In the genomic region with DNA sequence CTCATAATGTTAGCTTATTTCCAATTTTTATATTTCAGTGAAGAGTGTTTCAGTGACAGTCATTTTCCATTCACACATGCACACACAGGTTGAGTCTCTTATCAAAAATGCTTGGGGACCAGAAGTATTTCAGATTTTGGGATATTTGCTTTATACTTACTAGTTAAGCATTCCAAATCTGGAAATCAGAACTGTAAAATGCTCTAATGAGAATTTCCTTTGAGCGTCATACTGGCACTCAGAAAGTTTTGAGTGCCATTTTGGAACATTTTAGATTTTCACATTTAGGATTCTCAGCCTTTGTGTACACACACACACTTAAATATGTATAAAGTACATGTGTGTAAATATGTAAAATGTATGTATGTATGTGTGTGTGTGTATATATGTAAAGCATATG, we compare ENCODE assay signal across 26 cellular contexts.
DNase-seq lines count a peak whose midpoint lies in the region; ATAC-seq and TF ChIP-seq lines count a peak whose summit lies in the region.
"Had no signal": no experiment of that assay in that cellular context is flagged by ENCODE, and none has a peak within 500 bp of the region (broad histone marks: within the 10 kb centered on the region; RNA-seq: fewer than 3 reads in every experiment).

No MANE protein-coding gene starts in this region.

- no peak for DNase-seq in activated naive CD4-positive, alpha-beta T cell treated with anti-CD3 and anti-CD28 coated beads, Interleukin-2, amount 10 ng/mL, durations not matched to agents 7 days and 5 days
- no peak for DNase-seq in activated naive CD4-positive, alpha-beta T cell treated with anti-CD3 and anti-CD28 coated beads, Interleukin-2, amount 50 U/mL, for 16 hours
- no peak for DNase-seq in HFFc6
- DNase-seq in osteocyte (ENCODE audit: extremely low spot score, unreplicated experiment): no peak
- no peak for DNase-seq in ecto neural progenitor cell (ENCODE audit: low spot score)
- DNase-seq in glomerular visceral epithelial cell (ENCODE audit: extremely low spot score): no peak
- DNase-seq: ACHN; activated CD4-positive, alpha-beta T cell treated with anti-CD3 and anti-CD28 coated beads, Interleukin-2, amount 50 U/mL, for 48 hours; activated CD4-positive, CD25-positive, alpha-beta regulatory T cell; activated T-cell treated with anti-CD3 and anti-CD28 coated beads, Interleukin-2, amount 50 U/mL, for 4 hours; Caco-2; DMS79; dorsolateral prefrontal cortex; GF-D8; H7; KBM-7; NCI-H1105; NCI-H187 treated with DMSO at 0.1 percent for 48 hours; NCI-H226; spleen; stimulated activated CD4-positive, alpha-beta T cell treated with anti-CD3 and anti-CD28 coated beads, Interleukin-2, amount 100 ng/mL, for 48 hours had no signal

- H3K9me3 Mint-ChIP-seq in activated naive CD4-positive, alpha-beta T cell treated with anti-CD3 and anti-CD28 coated beads, Interleukin-2, amount 10 ng/mL, durations not matched to agents 7 days and 5 days: no peaks in the 10 kb centered on the region
- H3K9me3 Mint-ChIP-seq in HFFc6 (no peaks in the 10 kb centered on the region), osteocyte (ENCODE audit: unreplicated experiment) (no peaks in the 10 kb centered on the region)
- H3K9me3 Mint-ChIP-seq in dendritic cell treated with granulocyte-macrophage colony-stimulating factor and Interleukin-4, amounts not matched to agents 40 ng/mL and 50 ng/mL, for 4 days: no peaks in the 10 kb centered on the region
- H3K9me3 Mint-ChIP-seq: activated naive CD4-positive, alpha-beta T cell treated with anti-CD3 and anti-CD28 coated beads, Interleukin-2, amount 50 U/mL, for 72 hours; activated T-cell treated with anti-CD3 and anti-CD28 coated beads, Interleukin-2, amount 50 U/mL, for 4 hours; nephron had no signal

- TF ChIP-seq CTCF in HFFc6 (IDR thresholded peaks at IDR 0.05): no peak
- TF ChIP-seq CTCF in osteocyte (IDR thresholded peaks at IDR 0.05): no peak

- ATAC-seq in HG03457 (IDR thresholded peaks at IDR 0.05; ENCODE audit: unreplicated experiment): no peak
- ATAC-seq: activated naive CD4-positive, alpha-beta T cell treated with anti-CD3 and anti-CD28 coated beads, Interleukin-2, amount 50 U/mL, for 72 hours; activated T-cell treated with anti-CD3 and anti-CD28 coated beads, Interleukin-2, amount 50 U/mL, for 4 hours; left lobe of liver had no signal

- peak overlapping the region; percentile 59 for H3K27ac Mint-ChIP-seq in activated naive CD4-positive, alpha-beta T cell treated with anti-CD3 and anti-CD28 coated beads, Interleukin-2, amount 10 ng/mL, durations not matched to agents 7 days and 5 days
- H3K27ac Mint-ChIP-seq in HFFc6 (0 out of 2 replicates have a peak overlapping the region, but pooled peaks have one; percentile 1), osteocyte (ENCODE audit: unreplicated experiment) (peak overlapping the region; percentile 38)
- peak overlapping the region; percentile 48 for H3K27ac Mint-ChIP-seq in dendritic cell treated with granulocyte-macrophage colony-stimulating factor and Interleukin-4, amounts not matched to agents 40 ng/mL and 50 ng/mL, for 4 days
- H3K27ac Mint-ChIP-seq: nephron had no signal

- H3K27me3 Mint-ChIP-seq in activated naive CD4-positive, alpha-beta T cell treated with anti-CD3 and anti-CD28 coated beads, Interleukin-2, amount 10 ng/mL, durations not matched to agents 7 days and 5 days: no peaks in the 10 kb centered on the region
- H3K27me3 Mint-ChIP-seq in HFFc6 (ENCODE audit: insufficient read depth) (peaks cover 3% of the 10 kb centered on the region), osteocyte (ENCODE audit: unreplicated experiment) (no peaks in the 10 kb centered on the region)
- H3K27me3 Mint-ChIP-seq in dendritic cell treated with granulocyte-macrophage colony-stimulating factor and Interleukin-4, amounts not matched to agents 40 ng/mL and 50 ng/mL, for 4 days: no peaks in the 10 kb centered on the region

- peaks cover 78% of the 10 kb centered on the region for H3K36me3 Mint-ChIP-seq in activated naive CD4-positive, alpha-beta T cell treated with anti-CD3 and anti-CD28 coated beads, Interleukin-2, amount 10 ng/mL, durations not matched to agents 7 days and 5 days
- H3K36me3 Mint-ChIP-seq in HFFc6 (ENCODE audit: low read depth) (peaks cover 73% of the 10 kb centered on the region), osteocyte (ENCODE audit: unreplicated experiment) (peaks cover 68% of the 10 kb centered on the region)
- H3K36me3 Mint-ChIP-seq in dendritic cell treated with granulocyte-macrophage colony-stimulating factor and Interleukin-4, amounts not matched to agents 40 ng/mL and 50 ng/mL, for 4 days (ENCODE audit: low read depth): peaks cover 77% of the 10 kb centered on the region

- CTCF ChIA-PET in activated naive CD4-positive, alpha-beta T cell treated with anti-CD3 and anti-CD28 coated beads, Interleukin-2, amount 10 ng/mL, durations not matched to agents 7 days and 5 days (lab: Charles Lee): interaction anchor here (1.0 kb wide), 1 partner anchor 10 kb away, joined by 3 read pairs; no protein-coding TSS in a partner anchor

- peaks cover 4% of the 10 kb centered on the region for H3K4me1 Mint-ChIP-seq in activated naive CD4-positive, alpha-beta T cell treated with anti-CD3 and anti-CD28 coated beads, Interleukin-2, amount 10 ng/mL, durations not matched to agents 7 days and 5 days
- H3K4me1 Mint-ChIP-seq in HFFc6 (ENCODE audit: low read depth) (peaks cover 19% of the 10 kb centered on the region), osteocyte (ENCODE audit: unreplicated experiment) (peaks cover 11% of the 10 kb centered on the region)
- H3K4me1 Mint-ChIP-seq in dendritic cell treated with granulocyte-macrophage colony-stimulating factor and Interleukin-4, amounts not matched to agents 40 ng/mL and 50 ng/mL, for 4 days (ENCODE audit: low read depth): peaks cover 22% of the 10 kb centered on the region
- H3K4me1 Mint-ChIP-seq: nephron had no signal

- intact Hi-C loops in dendritic cell treated with granulocyte-macrophage colony-stimulating factor and Interleukin-4, amounts not matched to agents 40 ng/mL and 50 ng/mL, for 4 days (cut with micrococcal nuclease): no loop called here

- H3K4me3 Mint-ChIP-seq in activated naive CD4-positive, alpha-beta T cell treated with anti-CD3 and anti-CD28 coated beads, Interleukin-2, amount 10 ng/mL, durations not matched to agents 7 days and 5 days: no peak overlapping the region
- H3K4me3 Mint-ChIP-seq in HFFc6 (no peak overlapping the region), osteocyte (ENCODE audit: unreplicated experiment) (no peak overlapping the region)
- H3K4me3 Mint-ChIP-seq in dendritic cell treated with granulocyte-macrophage colony-stimulating factor and Interleukin-4, amounts not matched to agents 40 ng/mL and 50 ng/mL, for 4 days: no peak overlapping the region
- H3K4me3 Mint-ChIP-seq: activated T-cell treated with anti-CD3 and anti-CD28 coated beads, Interleukin-2, amount 50 U/mL, for 4 hours; nephron had no signal

Comparison
In these comparisons a context has a peak if more than half of its experiments do, and no peak if none do; other contexts are left out.
1. H3K27ac Mint-ChIP-seq: peak in every context shown above with its lines; median percentile 59 in activated naive CD4-positive, alpha-beta T cell treated with anti-CD3 and anti-CD28 coated beads, Interleukin-2, amount 10 ng/mL, durations not matched to agents 7 days and 5 days; 48 in dendritic cell treated with granulocyte-macrophage colony-stimulating factor and Interleukin-4, amounts not matched to agents 40 ng/mL and 50 ng/mL, for 4 days; 38 in osteocyte; 1 in HFFc6.